In the genomic region with DNA sequence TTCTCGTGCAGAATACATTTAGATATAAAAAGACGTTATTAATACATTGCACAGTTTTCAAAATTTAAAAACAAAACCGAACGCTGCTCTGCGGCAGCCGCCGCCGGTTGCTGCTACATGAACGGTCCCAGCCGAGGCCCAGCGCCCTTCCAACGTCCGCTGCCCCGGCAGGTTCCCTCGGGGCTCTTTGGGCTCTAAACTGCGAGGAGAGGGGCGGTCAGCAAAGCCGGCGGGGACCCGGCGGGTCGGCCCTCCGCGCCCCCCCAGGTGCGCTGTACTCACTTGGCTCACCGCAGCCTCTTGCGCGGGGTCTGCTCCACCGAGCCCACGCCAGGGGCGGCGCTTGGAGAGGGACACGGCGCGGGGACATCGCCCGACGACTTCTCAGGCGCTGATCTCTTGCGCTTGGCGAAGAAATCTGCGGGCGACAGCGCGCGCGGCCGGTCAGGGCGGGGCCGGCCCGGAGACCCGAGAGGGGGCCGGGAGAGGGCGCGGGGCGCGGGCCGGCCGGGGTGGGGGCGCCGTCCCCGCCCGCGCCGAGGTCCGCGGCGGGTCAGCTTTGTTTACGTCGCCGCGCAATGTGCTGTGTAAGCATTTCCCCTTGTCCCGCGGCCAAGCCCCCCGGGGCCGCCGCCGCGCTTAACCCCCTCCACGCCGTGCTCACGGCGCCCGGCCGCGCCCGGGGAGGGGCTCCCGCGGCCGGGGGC, we compare ENCODE assay signal across 1 cellular context.
TF ChIP-seq lines count a peak whose summit lies in the region.

No MANE protein-coding gene starts in this region.

TF ChIP-seq in neural cell, 6 proteins besides CTCF, POLR2A, EP300 and RAD21:
- TF ChIP-seq MXI1 (conservative IDR thresholded peaks at IDR 0.05; ENCODE audit: poor library complexity, severe bottlenecking) (peak; percentile 13), TAF1 (IDR thresholded peaks at IDR 0.05; ENCODE audit: low read depth) (no peak), POLR2AphosphoS5 (IDR thresholded peaks at IDR 0.05) (peak; percentile 5)
TF ChIP-seq in neural cell: peak in this region for 2.
